In genomic region chr11:41222236-41222635, GRCh38 we compare ENCODE assay signal across 18 cellular contexts.
"Had no signal": no experiment of that assay in that cellular context is flagged by ENCODE, and none has a peak within 500 bp of the region (broad histone marks: within the 10 kb centered on the region; RNA-seq: fewer than 3 reads in every experiment).

No MANE protein-coding gene starts in this region.

- DNase-seq: effector memory CD4-positive, alpha-beta T cell; gastrocnemius medialis; immature natural killer cell; left cardiac atrium; left ventricle myocardium inferior; lower lobe of right lung; mesenchymal stem cell; midbrain; ovary; right lobe of liver; spleen; stimulated activated CD4-positive, alpha-beta T cell treated with anti-CD3 and anti-CD28 coated beads, Interleukin-15, amount 100 ng/mL, for 24 hours; stimulated activated CD4-positive, alpha-beta T cell treated with anti-CD3 and anti-CD28 coated beads, Interleukin-1b, Interleukin-23, amount 100 ng/mL, for 48 hours; stimulated activated CD4-positive, alpha-beta T cell treated with anti-CD3 and anti-CD28 coated beads, Interleukin-4, amount 100 ng/mL, for 4 hours; stimulated activated naive B cell treated with anti-CD40 and anti-IgM and Interleukin-4, amounts not matched to agents 10 μg/mL and 1 μg/mL and 100 μg/mL, for 72 hours; stimulated activated naive CD8-positive, alpha-beta T cell treated with anti-CD3 and anti-CD28 coated beads, Interleukin-15, amount 100 ng/mL, for 72 hours; testis; upper lobe of right lung had no signal
